11 cellular contexts compared by ENCODE assay signal in genomic region chr1:203630697-203631096, GRCh38. TPM values are rescaled to one million over a fixed set of nuclear protein-coding genes. Genes with fewer than 3 reads are reported as not detected.
DNase-seq lines count a peak whose midpoint lies in the region; ATAC-seq and TF ChIP-seq lines count a peak whose summit lies in the region.
"Had no signal": no experiment of that assay in that cellular context is flagged by ENCODE, and none has a peak within 500 bp of the region (broad histone marks: within the 10 kb centered on the region; RNA-seq: fewer than 3 reads in every experiment).

No MANE protein-coding gene starts in this region.

- H3K36me3 ChIP-seq in GM23248 (ENCODE audit: low read depth), result no peaks in the 10 kb centered on the region
- peaks cover 17% of the 10 kb centered on the region for H3K36me3 ChIP-seq in left ventricle myocardium inferior
- no peaks in the 10 kb centered on the region for H3K36me3 ChIP-seq in skeletal muscle tissue (ENCODE audit: control insufficient read depth in 3 of 3, insufficient read depth in 3 of 3, low read length in 3 of 3)

- H3K79me2 ChIP-seq in GM23248 (ENCODE audit: insufficient read depth), result peaks cover 91% of the 10 kb centered on the region

- H3K4me2 ChIP-seq in GM23248 (ENCODE audit: unreplicated experiment), result peak overlapping the region; percentile 85

- H3K4me1 ChIP-seq in GM23248 (ENCODE audit: insufficient read depth) (peaks cover 21% of the 10 kb centered on the region), left ventricle myocardium inferior (peaks cover 91% of the 10 kb centered on the region), skeletal muscle tissue (ENCODE audit: control insufficient read depth in 3 of 3, insufficient read depth in 3 of 3, low read length in 3 of 3) (peaks cover 45 to 48% (median 47%) of the 10 kb centered on the region in 3 donors)

- DNase-seq in GM23248, result peak; percentile 50
- DNase-seq in activated T-helper 1 cell treated with anti-CD3 and anti-CD28 coated beads, Interleukin-12 subunit alpha, Interleukin-12 subunit beta, Interleukin-2, Interleukin-4 antibody, amounts not matched to agents 30 ng/mL and 10 ng/mL and 1 ng/mL, durations not matched to agents 14 hours and 24 hours and 36 hours (ENCODE audit: low spot score), result no peak
- DNase-seq in left ventricle myocardium inferior, result peak; percentile 50
- DNase-seq in AML-193 (lab: John Stamatoyannopoulos, UW), result no peak
- DNase-seq in foreskin melanocyte, result no peak
- DNase-seq in NCI-H69 (lab: John Stamatoyannopoulos, UW), result no peak
- DNase-seq: activated CD4-positive, alpha-beta T cell treated with anti-CD3 and anti-CD28 coated beads for 4 hours; MV-4-11; OCI-M1 had no signal

- H3K27me3 ChIP-seq in GM23248 (replicated peaks; ENCODE audit: insufficient read depth), result no peaks in the 10 kb centered on the region
- no peaks in the 10 kb centered on the region for H3K27me3 ChIP-seq in left ventricle myocardium inferior (ENCODE audit: low read depth)
- H3K27me3 ChIP-seq in skeletal muscle tissue (ENCODE audit: control insufficient read depth in 3 of 3, insufficient read depth in 3 of 3, low read length in 3 of 3), result no peaks in the 10 kb centered on the region

- intact Hi-C loops in activated T-helper 1 cell treated with anti-CD3 and anti-CD28 coated beads, Interleukin-12 subunit alpha, Interleukin-12 subunit beta, Interleukin-2, Interleukin-4 antibody, amounts not matched to agents 30 ng/mL and 10 ng/mL and 1 ng/mL, durations not matched to agents 14 hours and 24 hours and 36 hours (cut with micrococcal nuclease), result no loop called here
- intact Hi-C loops in left ventricle myocardium inferior (cut with micrococcal nuclease), result no loop called here

- H3K9me3 Mint-ChIP-seq in activated T-helper 1 cell treated with anti-CD3 and anti-CD28 coated beads, Interleukin-12 subunit alpha, Interleukin-12 subunit beta, Interleukin-2, Interleukin-4 antibody, amounts not matched to agents 30 ng/mL and 10 ng/mL and 1 ng/mL, durations not matched to agents 14 hours and 24 hours and 36 hours, result no peaks in the 10 kb centered on the region

- H3K9ac ChIP-seq in GM23248, result peak overlapping the region; percentile 98
- peak overlapping the region; percentile 6 to 85 (median 67) for H3K9ac ChIP-seq in skeletal muscle tissue (ENCODE audit: low read depth in 1 of 3, low read length in 3 of 3)

- no peak for ATAC-seq in GM21360 (IDR thresholded peaks at IDR 0.05; ENCODE audit: unreplicated experiment)

- H3K9me3 ChIP-seq in GM23248 (ENCODE audit: low read depth) (no peaks in the 10 kb centered on the region), left ventricle myocardium inferior (replicated peaks) (no peaks in the 10 kb centered on the region), skeletal muscle tissue (ENCODE audit: control insufficient read depth in 3 of 3, low read length in 3 of 3) (no peaks in the 10 kb centered on the region)

- no peaks in the 10 kb centered on the region for H3K9me2 ChIP-seq in GM23248 (ENCODE audit: insufficient read depth)

- H3K36me3 Mint-ChIP-seq in activated T-helper 1 cell treated with anti-CD3 and anti-CD28 coated beads, Interleukin-12 subunit alpha, Interleukin-12 subunit beta, Interleukin-2, Interleukin-4 antibody, amounts not matched to agents 30 ng/mL and 10 ng/mL and 1 ng/mL, durations not matched to agents 14 hours and 24 hours and 36 hours (ENCODE audit: low read depth), result peaks cover 22% of the 10 kb centered on the region

- no peaks in the 10 kb centered on the region for H3K27me3 Mint-ChIP-seq in activated T-helper 1 cell treated with anti-CD3 and anti-CD28 coated beads, Interleukin-12 subunit alpha, Interleukin-12 subunit beta, Interleukin-2, Interleukin-4 antibody, amounts not matched to agents 30 ng/mL and 10 ng/mL and 1 ng/mL, durations not matched to agents 14 hours and 24 hours and 36 hours (ENCODE audit: insufficient read depth)

- no peak overlapping the region for H2AFZ ChIP-seq in GM23248

- no peaks in the 10 kb centered on the region for H4K20me1 ChIP-seq in GM23248 (ENCODE audit: insufficient read depth)

- H3K4me3 ChIP-seq in GM23248 (peak overlapping the region; percentile 96), left ventricle myocardium inferior (peak overlapping the region; percentile 81), skeletal muscle tissue (ENCODE audit: low read length in 3 of 3) (peak overlapping the region in 2 of 3 donors; percentile 1 to 23)

- in situ Hi-C loops in GM23248 (cut with MboI), result no loop called here

- H3K4me3 Mint-ChIP-seq in activated T-helper 1 cell treated with anti-CD3 and anti-CD28 coated beads, Interleukin-12 subunit alpha, Interleukin-12 subunit beta, Interleukin-2, Interleukin-4 antibody, amounts not matched to agents 30 ng/mL and 10 ng/mL and 1 ng/mL, durations not matched to agents 14 hours and 24 hours and 36 hours, result peak overlapping the region; percentile 92

- H3K27ac Mint-ChIP-seq in activated T-helper 1 cell treated with anti-CD3 and anti-CD28 coated beads, Interleukin-12 subunit alpha, Interleukin-12 subunit beta, Interleukin-2, Interleukin-4 antibody, amounts not matched to agents 30 ng/mL and 10 ng/mL and 1 ng/mL, durations not matched to agents 14 hours and 24 hours and 36 hours, result peak overlapping the region; percentile 86

- peaks cover 70% of the 10 kb centered on the region for H3K4me1 Mint-ChIP-seq in activated T-helper 1 cell treated with anti-CD3 and anti-CD28 coated beads, Interleukin-12 subunit alpha, Interleukin-12 subunit beta, Interleukin-2, Interleukin-4 antibody, amounts not matched to agents 30 ng/mL and 10 ng/mL and 1 ng/mL, durations not matched to agents 14 hours and 24 hours and 36 hours (ENCODE audit: low read depth)

- H3K27ac ChIP-seq in GM23248 (peak overlapping the region; percentile 87), left ventricle myocardium inferior (replicated peaks) (peak overlapping the region; percentile 96), skeletal muscle tissue (ENCODE audit: low read depth, low read length) (peak overlapping the region; percentile 75)

- no peak for TF ChIP-seq CTCF in left ventricle myocardium inferior (IDR thresholded peaks at IDR 0.05; ENCODE audit: borderline replicate concordance)

- H3F3A ChIP-seq in GM23248 (ENCODE audit: insufficient read depth), result peaks cover 31% of the 10 kb centered on the region

RNA-seq across cellular contexts. Expression of gene ATP2B4, which starts 4.1 kb away (rescaled TPM):
- total RNA-seq in GM23248 (2014; rRNA removed; shearing (Covaris generic)), result 82.8 and 86.6 TPM in 2 replicates
- polyA plus RNA-seq in GM23248 (2016; fragmentation: Nextera tagmentation; extraction: Ambion mirVana), result 49.5 and 49.7 TPM in 2 replicates
- total RNA-seq in activated T-helper 1 cell treated with anti-CD3 and anti-CD28 coated beads, Interleukin-12 subunit alpha, Interleukin-12 subunit beta, Interleukin-2, Interleukin-4 antibody, amounts not matched to agents 30 ng/mL and 10 ng/mL and 1 ng/mL, durations not matched to agents 14 hours and 24 hours and 36 hours, result 47.4 and 49.8 TPM in 2 replicates
- total RNA-seq in left ventricle myocardium inferior (97.7 TPM), skeletal muscle tissue (60.5 TPM)

Comparison
In these comparisons a context has a peak if more than half of its experiments do, and no peak if none do; other contexts are left out.
1. DNase-seq: peak in GM23248 (single experiment) and left ventricle myocardium inferior (single experiment); none in activated T-helper 1 cell treated with anti-CD3 and anti-CD28 coated beads, Interleukin-12 subunit alpha, Interleukin-12 subunit beta, Interleukin-2, Interleukin-4 antibody, amounts not matched to agents 30 ng/mL and 10 ng/mL and 1 ng/mL, durations not matched to agents 14 hours and 24 hours and 36 hours (single experiment), AML-193 (0 of 2), foreskin melanocyte (single experiment) and NCI-H69 (single experiment).
2. H3K4me3 ChIP-seq: peak in every context shown above with its lines; median percentile 96 in GM23248; 81 in left ventricle myocardium inferior; 12 in skeletal muscle tissue.
3. Peak in every context shown above with its lines, with median percentiles within 50 percentile points of each other: H3K27ac ChIP-seq.